In the genomic region with DNA sequence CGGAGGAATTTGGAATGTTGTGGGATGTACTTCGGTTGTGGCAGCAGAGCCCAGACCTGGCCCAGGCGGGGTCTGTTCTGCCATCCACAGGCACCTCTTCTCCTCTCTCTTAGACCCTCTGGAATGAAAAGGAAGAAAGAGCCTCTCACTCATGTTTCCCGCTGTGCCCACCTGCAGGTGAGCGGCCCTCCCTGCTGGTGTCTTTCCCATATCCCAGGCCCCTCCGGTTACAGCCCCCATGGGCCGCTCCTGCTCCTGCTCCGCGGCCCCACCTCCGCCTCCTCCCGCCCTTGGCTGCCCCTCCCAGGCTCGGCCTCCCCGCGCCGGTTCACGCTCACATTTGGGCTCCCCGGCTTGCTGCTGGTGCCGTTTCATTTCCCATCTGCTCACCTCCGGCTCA, we compare ENCODE assay signal across 21 cellular contexts.
DNase-seq lines count a peak whose midpoint lies in the region; ATAC-seq and TF ChIP-seq lines count a peak whose summit lies in the region.
"Had no signal": no experiment of that assay in that cellular context is flagged by ENCODE, and none has a peak within 500 bp of the region (broad histone marks: within the 10 kb centered on the region; RNA-seq: fewer than 3 reads in every experiment).

No MANE protein-coding gene starts in this region.

- peaks cover 5% of the 10 kb centered on the region for H3K9me3 Mint-ChIP-seq in WTC11
- H3K9me3 Mint-ChIP-seq: CD8-positive, alpha-beta memory T cell; T-cell had no signal

- peak overlapping the region; percentile 15 for H3K4me2 ChIP-seq in mesendoderm (ENCODE audit: low read length)

- H3K56ac ChIP-seq in mesendoderm (ENCODE audit: low read length), result no peak overlapping the region

- no peak overlapping the region for H3K9ac ChIP-seq in mesendoderm (ENCODE audit: low read length)

- DNase-seq in DMS 273 (lab: John Stamatoyannopoulos, UW; ENCODE audit: unreplicated experiment), result peak; percentile 90
- peak; percentile 25 for DNase-seq in WTC11 (ENCODE audit: low spot score)
- DNase-seq in mesendoderm, result no peak
- no peak for DNase-seq in substantia nigra (lab: John Stamatoyannopoulos, UW)
- DNase-seq in upper lobe of right lung, result no peak
- DNase-seq: Calu3; CD8-positive, alpha-beta memory T cell; DMS53; GDM1; MG63; NCI-H1048; NCI-H1417 treated with DMSO at 0.1 percent for 48 hours; NCI-H2029; NCI-H446 treated with DMSO at 0.1 percent for 48 hours; NK-92 treated with Interleukin-12 subunit alpha and Interleukin-12 subunit beta, amount 100 ng/mL, for 24 hours; T-cell had no signal

- no peak overlapping the region for H3K18ac ChIP-seq in mesendoderm (ENCODE audit: low read length)

- no peak overlapping the region for H3K4me3 ChIP-seq in HEK293 (ENCODE audit: low read depth, low read length)
- H3K4me3 ChIP-seq in mesendoderm (ENCODE audit: low read length), result no peak overlapping the region
- H3K4me3 ChIP-seq in upper lobe of right lung, result no peak overlapping the region
- H3K4me3 ChIP-seq: K562, MG63 had no signal

- H3K36me3 Mint-ChIP-seq in WTC11, result peaks cover 3% of the 10 kb centered on the region; the same call in 1 of the 2 replicates
- H3K36me3 Mint-ChIP-seq: CD8-positive, alpha-beta memory T cell; T-cell had no signal

- no peak for TF ChIP-seq CTCF in HEK293 (tag by site-specific recombination; IDR thresholded peaks at IDR 0.05)
- TF ChIP-seq CTCF in WTC11 (IDR thresholded peaks at IDR 0.05), result no peak
- no peak for TF ChIP-seq CTCF in upper lobe of right lung (IDR thresholded peaks at IDR 0.05)

- no peak overlapping the region for H3K23ac ChIP-seq in mesendoderm (ENCODE audit: low read length)

- POLR2A ChIA-PET in HEK293 (lab: Yijun Ruan, JAX) (no interaction called here), WTC11 (lab: Charles Lee) (interaction anchor here (1.0 kb wide), 1 partner anchor 99 kb away, joined by 3 read pairs; no protein-coding TSS in a partner anchor)

- H3K27ac Mint-ChIP-seq in WTC11, result no peak overlapping the region
- H3K27ac Mint-ChIP-seq: CD8-positive, alpha-beta memory T cell; T-cell had no signal

- no peak overlapping the region for H2BK5ac ChIP-seq in mesendoderm (ENCODE audit: low read length)

- CTCF ChIA-PET in HEK293 (lab: Yijun Ruan, JAX) (interaction anchor here (0.7 kb wide), 1 partner anchor 449 kb away, joined by 8 read pairs; no protein-coding TSS in a partner anchor), WTC11 (lab: Charles Lee) (no interaction called here)

- intact Hi-C loops in upper lobe of right lung (cut with DNase I), result no loop called here

- H3K9me3 ChIP-seq in HEK293 (ENCODE audit: control insufficient read depth, insufficient read depth, low read depth, low read length), result no peaks in the 10 kb centered on the region
- no peaks in the 10 kb centered on the region for H3K9me3 ChIP-seq in upper lobe of right lung
- H3K9me3 ChIP-seq: MG63 had no signal

- no peak overlapping the region for H3K4ac ChIP-seq in mesendoderm (ENCODE audit: low read depth, low read length)

- H3K27ac ChIP-seq in HEK293 (ENCODE audit: extremely low read depth, low read depth, low read length) (no peak overlapping the region), mesendoderm (ENCODE audit: low read depth, low read length) (no peak overlapping the region), substantia nigra (ENCODE audit: low read depth, low read length, poor library complexity, severe bottlenecking) (no peak overlapping the region), upper lobe of right lung (no peak overlapping the region)

- no peak overlapping the region for H4K8ac ChIP-seq in mesendoderm (ENCODE audit: low read depth, low read length)

- no peaks in the 10 kb centered on the region for H3K79me2 ChIP-seq in mesendoderm (ENCODE audit: control insufficient read depth, insufficient read depth, low read length)

- no peak overlapping the region for H4K5ac ChIP-seq in mesendoderm (ENCODE audit: low read length)

- no peak overlapping the region for H2BK15ac ChIP-seq in mesendoderm (replicated peaks; ENCODE audit: low read depth)

- no peaks in the 10 kb centered on the region for H3K79me1 ChIP-seq in mesendoderm (ENCODE audit: low read length)

- no peak overlapping the region for H2AK5ac ChIP-seq in mesendoderm (ENCODE audit: low read length)

- H3K4me1 Mint-ChIP-seq in WTC11, result peaks cover 21% of the 10 kb centered on the region

- H3K36me3 ChIP-seq in HEK293 (ENCODE audit: control insufficient read depth in 2 of 2, insufficient read depth in 1 of 2, low read length in 2 of 2), result no peaks in the 10 kb centered on the region
- H3K36me3 ChIP-seq in mesendoderm (ENCODE audit: control insufficient read depth, insufficient read depth, low read length), result no peaks in the 10 kb centered on the region
- no peaks in the 10 kb centered on the region for H3K36me3 ChIP-seq in upper lobe of right lung
- H3K36me3 ChIP-seq: MG63 had no signal

- WGBS in mesendoderm (ENCODE audit: extremely low coverage, insufficient coverage, low lambda C conversion rate), result no CpG with 5 or more reads among the region's 19 CpGs

- H3K27me3 ChIP-seq in mesendoderm (ENCODE audit: insufficient read depth, low read length, poor library complexity) (no peaks in the 10 kb centered on the region), upper lobe of right lung (peaks cover 10% of the 10 kb centered on the region)

- H3K4me1 ChIP-seq in HEK293 (ENCODE audit: control insufficient read depth, insufficient read depth, low read length) (no peaks in the 10 kb centered on the region), mesendoderm (ENCODE audit: control insufficient read depth, low read depth, low read length) (no peaks in the 10 kb centered on the region), upper lobe of right lung (no peaks in the 10 kb centered on the region)

- H3K4me3 Mint-ChIP-seq in WTC11, result no peak overlapping the region
- H3K4me3 Mint-ChIP-seq: CD8-positive, alpha-beta memory T cell; T-cell had no signal

- peaks cover 18% of the 10 kb centered on the region for H3K27me3 Mint-ChIP-seq in WTC11 (ENCODE audit: low read depth)

- H2BK120ac ChIP-seq in mesendoderm (ENCODE audit: low read depth, low read length), result no peak overlapping the region

- ATAC-seq in WTC11 (peak; percentile 60), GM21360 (IDR thresholded peaks at IDR 0.05; ENCODE audit: unreplicated experiment) (no peak), upper lobe of right lung (no peak)
- ATAC-seq: K562, Panc1, SK-N-SH treated with all-trans-retinoic acid at 6 μM for 48 hours, T-cell had no signal

TF ChIP-seq in HEK293, 187 proteins besides CTCF, POLR2A, EP300 and RAD21 (continues in another document):
- no peak for TF ChIP-seq PATZ1 (tag by site-specific recombination; IDR thresholded peaks at IDR 0.05)
- peak; percentile 56 for TF ChIP-seq ZIC2 (tag by site-specific recombination; IDR thresholded peaks at IDR 0.05)

TF ChIP-seq in WTC11, 78 proteins besides CTCF, POLR2A, EP300 and RAD21:
- TF ChIP-seq STAT6 (CRISPR knock-in tag; conservative IDR thresholded peaks at IDR 0.05; ENCODE audit: low read depth) (no peak), SOX15 (CRISPR knock-in tag; IDR thresholded peaks at IDR 0.05) (no peak), FOXJ3 (CRISPR knock-in tag; IDR thresholded peaks at IDR 0.05; ENCODE audit: borderline replicate concordance) (no peak), USF2 (CRISPR knock-in tag; IDR thresholded peaks at IDR 0.05) (no peak), ZNF232 (CRISPR knock-in tag; IDR thresholded peaks at IDR 0.05) (no peak), ZNF423 (CRISPR knock-in tag; IDR thresholded peaks at IDR 0.05) (peak; percentile 78)
- TF ChIP-seq, protein P1, sequence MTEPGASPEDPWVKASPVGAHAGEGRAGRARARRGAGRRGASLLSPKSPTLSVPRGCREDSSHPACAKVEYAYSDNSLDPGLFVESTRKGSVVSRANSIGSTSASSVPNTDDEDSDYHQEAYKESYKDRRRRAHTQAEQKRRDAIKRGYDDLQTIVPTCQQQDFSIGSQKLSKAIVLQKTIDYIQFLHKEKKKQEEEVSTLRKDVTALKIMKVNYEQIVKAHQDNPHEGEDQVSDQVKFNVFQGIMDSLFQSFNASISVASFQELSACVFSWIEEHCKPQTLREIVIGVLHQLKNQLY (CRISPR knock-in tag; IDR thresholded peaks at IDR 0.05), result no peak

Comparison
In these comparisons a context has a peak if more than half of its experiments do, and no peak if none do; other contexts are left out.
1. DNase-seq: peak in DMS 273 (single experiment) and WTC11 (single experiment); none in mesendoderm (single experiment), substantia nigra (0 of 49) and upper lobe of right lung (single experiment).